8 cellular contexts compared by ENCODE assay signal in genomic region chr1:157137051-157137772, GRCh38. TPM values are rescaled to one million over a fixed set of nuclear protein-coding genes. Genes with fewer than 3 reads are reported as not detected.
A peak's percentile ranks its signal among the peaks of the same experiment; 100 is the strongest.
DNase-seq lines count a peak whose midpoint lies in the region; ATAC-seq, FAIRE-seq and TF ChIP-seq lines count a peak whose summit lies in the region.

No MANE protein-coding gene starts in this region.

- intact Hi-C loops in right lobe of liver (cut with DNase I), result no loop called here

- TF ChIP-seq EP300 in tibial nerve (IDR thresholded peaks at IDR 0.05), result no peak

- TF ChIP-seq POLR2A in right lobe of liver (IDR thresholded peaks at IDR 0.05), result no peak
- no peak for TF ChIP-seq POLR2A in tibial nerve (IDR thresholded peaks at IDR 0.05)

- H3K9me3 ChIP-seq in ES-I3 (ENCODE audit: control insufficient read depth, insufficient read depth, low read length) (no peaks in the 10 kb centered on the region), right lobe of liver (no peaks in the 10 kb centered on the region), tibial nerve (no peaks in the 10 kb centered on the region)

- peaks cover 25% of the 10 kb centered on the region for H3K36me3 ChIP-seq in ES-I3 (ENCODE audit: insufficient read depth, low read length)
- peaks cover 19% of the 10 kb centered on the region for H3K36me3 ChIP-seq in bronchial epithelial cell (ENCODE audit: control insufficient read depth, insufficient read depth, low read length)
- H3K36me3 ChIP-seq in right lobe of liver, result peaks cover 4 to 37% (median 16%) of the 10 kb centered on the region in 4 donors
- peaks cover 0 to 38% (median 3%) of the 10 kb centered on the region in 3 donors for H3K36me3 ChIP-seq in tibial nerve

- TF ChIP-seq CTCF in bronchial epithelial cell (IDR thresholded peaks at IDR 0.05; ENCODE audit: insufficient read depth, low read length, severe bottlenecking), result no peak
- TF ChIP-seq CTCF in right lobe of liver (IDR thresholded peaks at IDR 0.05), result no peak
- no peak for TF ChIP-seq CTCF in tibial nerve (IDR thresholded peaks at IDR 0.05)

- DNase-seq in NCI-H69 (lab: John Stamatoyannopoulos, UW) (peak; percentile 61), bronchial epithelial cell (ENCODE audit: low read depth) (peak; percentile 36), right lobe of liver (no peak), tibial nerve (ENCODE audit: low spot score in 2 of 2) (peak in 1 of 2 donors; percentile 20), hippocampal formation (lab: John Stamatoyannopoulos, UW) (no peak)

- H3K27ac ChIP-seq in right lobe of liver, result peak overlapping the region; percentile 94 to 96 (median 95)
- peak overlapping the region; percentile 95 to 98 (median 98) for H3K27ac ChIP-seq in tibial nerve

- WGBS in right lobe of liver (ENCODE audit: insufficient coverage, low coverage, low lambda C conversion rate, missing lambda C conversion rate), result 9% methylated on average over 16 of the region's 16 CpGs
- WGBS in tibial nerve, 2 donors, result 2% methylated on average over 16 of the region's 16 CpGs

- ATAC-seq in right lobe of liver, result peak; percentile 3 to 24 (median 5)
- ATAC-seq in GM19035 (IDR thresholded peaks at IDR 0.05; ENCODE audit: unreplicated experiment), result no peak
- no peak for ATAC-seq in GM18861 (IDR thresholded peaks at IDR 0.05; ENCODE audit: unreplicated experiment)

- H3K9ac ChIP-seq in ES-I3 (ENCODE audit: low read depth, low read length), result peak overlapping the region; percentile 65

- H3K4me3 ChIP-seq in bronchial epithelial cell (ENCODE audit: low read depth, low read length), result peak overlapping the region; percentile 98
- H3K4me3 ChIP-seq in right lobe of liver, result peak overlapping the region; percentile 73 to 90 (median 88)
- peak overlapping the region; percentile 76 to 100 (median 94) for H3K4me3 ChIP-seq in tibial nerve

- no peak for FAIRE-seq in bronchial epithelial cell (lab: Jason Lieb, UNC)

- H3K4me1 ChIP-seq in ES-I3 (ENCODE audit: insufficient read depth, low read length) (peaks cover 20% of the 10 kb centered on the region; the same call in 1 of the 2 replicates), right lobe of liver (peaks cover 0 to 25% (median 9%) of the 10 kb centered on the region in 4 donors), tibial nerve (peaks cover 0 to 38% (median 17%) of the 10 kb centered on the region in 4 donors)

- H3K27me3 ChIP-seq in bronchial epithelial cell (ENCODE audit: control insufficient read depth, insufficient read depth, low read length) (no peaks in the 10 kb centered on the region), right lobe of liver (no peaks in the 10 kb centered on the region), tibial nerve (no peaks in the 10 kb centered on the region)

RNA-seq across cellular contexts. Expression of gene ETV3, which starts 1.0 kb away (rescaled TPM):
- 17.1 and 17.9 TPM in 2 replicates for total RNA-seq in bronchial epithelial cell
- total RNA-seq in right lobe of liver, result 1 to 10 TPM; 4.9 to 7.8 (median 6.5) TPM
- 10 to 100 TPM; 18.4 to 20.0 (median 19.1) TPM for total RNA-seq in tibial nerve

RNA-seq across cellular contexts. Expression of gene ETV3L, which starts 37.6 kb away (rescaled TPM):
- total RNA-seq in bronchial epithelial cell (not detected in 2 replicates), right lobe of liver (not detected), tibial nerve (not detected)

Comparison
In these comparisons a context has a peak if more than half of its experiments do, and no peak if none do; other contexts are left out.
1. DNase-seq: peak in NCI-H69 (single experiment) and bronchial epithelial cell (single experiment); none in right lobe of liver (0 of 3) and hippocampal formation (0 of 2).
2. ATAC-seq: peak in right lobe of liver (4 of 4); none in GM19035 (single experiment) and GM18861 (single experiment).
3. Peak in every context shown above with its lines, with median percentiles within 50 percentile points of each other: H3K4me3 ChIP-seq.